Comparison of ENCODE assay signal across 30 cellular contexts in the genomic region with DNA sequence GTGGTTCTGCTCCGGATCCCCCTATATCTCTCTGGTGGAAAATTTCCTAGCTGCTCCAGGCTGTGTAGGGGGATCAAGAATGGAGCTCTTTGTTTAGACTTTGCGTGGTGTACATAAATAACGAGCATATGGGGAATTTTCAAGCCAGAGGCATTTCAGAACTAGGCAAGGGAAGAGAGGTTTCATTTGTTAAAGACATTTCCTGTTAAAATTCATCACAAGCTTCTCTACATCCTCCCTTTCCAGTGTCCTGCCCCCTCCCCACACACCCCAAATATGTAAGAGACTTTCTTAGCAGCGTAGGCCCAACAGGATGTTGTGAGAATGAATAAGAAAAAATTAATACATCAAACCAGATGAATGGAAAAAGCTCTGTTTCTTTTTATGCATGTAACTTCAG.
DNase-seq lines count a peak whose midpoint lies in the region; ATAC-seq and TF ChIP-seq lines count a peak whose summit lies in the region.
"Had no signal": no experiment of that assay in that cellular context is flagged by ENCODE, and none has a peak within 500 bp of the region (broad histone marks: within the 10 kb centered on the region; RNA-seq: fewer than 3 reads in every experiment).

No MANE protein-coding gene starts in this region.

- H3K4me1 Mint-ChIP-seq in activated CD8-positive, alpha-beta T cell treated with anti-CD3 and anti-CD28 coated beads for 36 hours (ENCODE audit: low read depth): peaks cover 9% of the 10 kb centered on the region
- no peaks in the 10 kb centered on the region for H3K4me1 Mint-ChIP-seq in activated CD8-positive, alpha-beta T cell treated with anti-CD3 and anti-CD28 coated beads, Interleukin-2, amount 10 ng/mL, durations not matched to agents 7 days and 5 days (ENCODE audit: low read depth)
- H3K4me1 Mint-ChIP-seq in nephron progenitor cell (peaks cover 28% of the 10 kb centered on the region), endothelial cell (ENCODE audit: unreplicated experiment) (peaks cover 8% of the 10 kb centered on the region)
- H3K4me1 Mint-ChIP-seq: central memory CD8-positive, alpha-beta T cell; naive B cell; stimulated activated memory B cell treated with anti-CD40 and anti-IgM and Interleukin-4, amounts not matched to agents 10 μg/mL and 1 μg/mL and 100 μg/mL, for 72 hours had no signal

- TF ChIP-seq CTCF in activated CD8-positive, alpha-beta T cell treated with anti-CD3 and anti-CD28 coated beads for 36 hours (IDR thresholded peaks at IDR 0.05): no peak
- TF ChIP-seq CTCF in Loucy (conservative IDR thresholded peaks at IDR 0.05; ENCODE audit: low read length) (no peak), nephron progenitor cell (IDR thresholded peaks at IDR 0.05) (no peak), endothelial cell (IDR thresholded peaks at IDR 0.05; ENCODE audit: unreplicated experiment) (no peak)

- CTCF ChIA-PET in activated CD8-positive, alpha-beta T cell treated with anti-CD3 and anti-CD28 coated beads for 36 hours (lab: Charles Lee): interaction anchor here (1.0 kb wide), 1 partner anchor 15 kb away, joined by 3 read pairs; no protein-coding TSS in a partner anchor
- CTCF ChIA-PET in activated CD8-positive, alpha-beta T cell treated with anti-CD3 and anti-CD28 coated beads, Interleukin-2, amount 10 ng/mL, durations not matched to agents 7 days and 5 days (lab: Charles Lee): interaction anchor here (1.1 kb wide), 1 partner anchor 14 kb away, joined by 3 read pairs; no protein-coding TSS in a partner anchor

- H3K9me3 Mint-ChIP-seq in activated CD8-positive, alpha-beta T cell treated with anti-CD3 and anti-CD28 coated beads for 36 hours: peaks cover 4% of the 10 kb centered on the region
- no peaks in the 10 kb centered on the region for H3K9me3 Mint-ChIP-seq in activated CD8-positive, alpha-beta T cell treated with anti-CD3 and anti-CD28 coated beads, Interleukin-2, amount 10 ng/mL, durations not matched to agents 7 days and 5 days (ENCODE audit: insufficient read depth)
- peaks cover 10% of the 10 kb centered on the region for H3K9me3 Mint-ChIP-seq in nephron progenitor cell
- no peaks in the 10 kb centered on the region for H3K9me3 Mint-ChIP-seq in endothelial cell (ENCODE audit: unreplicated experiment)
- H3K9me3 Mint-ChIP-seq: activated naive CD8-positive, alpha-beta T cell treated with anti-CD3 and anti-CD28 coated beads, Interleukin-2, amount 50 U/mL, for 24 hours; central memory CD8-positive, alpha-beta T cell; dendritic cell treated with granulocyte-macrophage colony-stimulating factor and Interleukin-4, amounts not matched to agents 40 ng/mL and 50 ng/mL, for 4 days had no signal

- H4K20me1 ChIP-seq in Loucy (ENCODE audit: insufficient read depth, low read length, poor library complexity, severe bottlenecking): no peaks in the 10 kb centered on the region

- no peak overlapping the region for H3K4me3 Mint-ChIP-seq in activated CD8-positive, alpha-beta T cell treated with anti-CD3 and anti-CD28 coated beads for 36 hours
- H3K4me3 Mint-ChIP-seq in activated CD8-positive, alpha-beta T cell treated with anti-CD3 and anti-CD28 coated beads, Interleukin-2, amount 10 ng/mL, durations not matched to agents 7 days and 5 days: no peak overlapping the region
- H3K4me3 Mint-ChIP-seq in nephron progenitor cell (no peak overlapping the region), endothelial cell (ENCODE audit: unreplicated experiment) (no peak overlapping the region)
- H3K4me3 Mint-ChIP-seq: activated naive CD8-positive, alpha-beta T cell treated with anti-CD3 and anti-CD28 coated beads, Interleukin-2, amount 50 U/mL, for 24 hours; central memory CD8-positive, alpha-beta T cell; dendritic cell treated with granulocyte-macrophage colony-stimulating factor and Interleukin-4, amounts not matched to agents 40 ng/mL and 50 ng/mL, for 4 days; naive B cell; stimulated activated memory B cell treated with anti-CD40 and anti-IgM and Interleukin-4, amounts not matched to agents 10 μg/mL and 1 μg/mL and 100 μg/mL, for 72 hours; T-helper 17 cell had no signal

- POLR2A ChIA-PET in activated CD8-positive, alpha-beta T cell treated with anti-CD3 and anti-CD28 coated beads for 36 hours (lab: Charles Lee): no interaction called here
- POLR2A ChIA-PET in activated CD8-positive, alpha-beta T cell treated with anti-CD3 and anti-CD28 coated beads, Interleukin-2, amount 10 ng/mL, durations not matched to agents 7 days and 5 days (lab: Charles Lee): no interaction called here

- no peaks in the 10 kb centered on the region for H3K27me3 ChIP-seq in Loucy (ENCODE audit: insufficient read depth, low read length, poor library complexity, severe bottlenecking)
- H3K27me3 ChIP-seq: BE2C, left lung, ovary, upper lobe of left lung had no signal

- no peaks in the 10 kb centered on the region for H3K9me2 ChIP-seq in Loucy (replicated peaks; ENCODE audit: low read depth, low read length)

- H2AFZ ChIP-seq in Loucy (ENCODE audit: low read length): peak overlapping the region; percentile 33; the same call in 1 of the 2 replicates

- no peak overlapping the region for H3K9ac ChIP-seq in Loucy (ENCODE audit: low read depth, low read length, poor library complexity, severe bottlenecking)

- no peaks in the 10 kb centered on the region for H3K79me2 ChIP-seq in Loucy (ENCODE audit: insufficient read depth, low read length)

- peaks cover 5% of the 10 kb centered on the region for H3K4me1 ChIP-seq in Loucy (ENCODE audit: insufficient read depth, low read length, poor library complexity, severe bottlenecking)
- H3K4me1 ChIP-seq: BE2C, HAP-1, left lung had no signal

- H3K4me3 ChIP-seq in Loucy (ENCODE audit: low read length, poor library complexity, severe bottlenecking): no peak overlapping the region
- H3K4me3 ChIP-seq: HAP-1, K562, left lung, ovary, SK-N-MC, upper lobe of left lung had no signal

- no peaks in the 10 kb centered on the region for H3F3A ChIP-seq in Loucy (ENCODE audit: low read depth)

- no peak for DNase-seq in activated CD8-positive, alpha-beta T cell treated with anti-CD3 and anti-CD28 coated beads for 36 hours
- DNase-seq in activated CD8-positive, alpha-beta T cell treated with anti-CD3 and anti-CD28 coated beads, Interleukin-2, amount 10 ng/mL, durations not matched to agents 7 days and 5 days: no peak
- peak; percentile 78 for DNase-seq in epidermal melanocyte (ENCODE audit: insufficient read length, low spot score)
- DNase-seq in nephron progenitor cell: no peak
- DNase-seq in DMS153 treated with DMSO at 0.1 percent for 48 hours (lab: John Stamatoyannopoulos, UW; ENCODE audit: unreplicated experiment): no peak
- DNase-seq in NCI-H1436 (lab: John Stamatoyannopoulos, UW): no peak
- DNase-seq in endothelial cell (ENCODE audit: low spot score): no peak
- DNase-seq: activated CD4-positive, alpha-beta T cell treated with anti-CD3 and anti-CD28 coated beads for 4 hours; activated CD8-positive, alpha-beta memory T cell treated with anti-CD3 and anti-CD28 coated beads, Interleukin-2, amount 50 U/mL, for 4 hours; activated effector memory CD4-positive, alpha-beta T cell treated with Interleukin-2 at 50 U/mL for 16 hours; activated naive CD8-positive, alpha-beta T cell treated with anti-CD3 and anti-CD28 coated beads, Interleukin-2, amount 50 U/mL, for 24 hours; BE2C; GF-D8; naive B cell; NCI-H1105 treated with DMSO at 0.1 percent for 48 hours; NCI-H2081; NCI-H446; ovary; RPMI8226; stimulated activated CD4-positive, alpha-beta T cell treated with anti-CD3 and anti-CD28 coated beads, Interleukin-4, amount 100 ng/mL, for 1 hour; T-helper 17 cell had no signal

- no peak for ATAC-seq in activated CD8-positive, alpha-beta T cell treated with anti-CD3 and anti-CD28 coated beads for 36 hours
- no peak for ATAC-seq in activated CD8-positive, alpha-beta T cell treated with anti-CD3 and anti-CD28 coated beads, Interleukin-2, amount 10 ng/mL, durations not matched to agents 7 days and 5 days
- ATAC-seq: activated naive CD8-positive, alpha-beta T cell treated with anti-CD3 and anti-CD28 coated beads, Interleukin-2, amount 50 U/mL, for 24 hours; K562; stimulated activated memory B cell treated with anti-CD40 and anti-IgM and Interleukin-4, amounts not matched to agents 10 μg/mL and 1 μg/mL and 100 μg/mL, for 72 hours; T-helper 17 cell had no signal

- H3K27ac Mint-ChIP-seq in activated CD8-positive, alpha-beta T cell treated with anti-CD3 and anti-CD28 coated beads for 36 hours: peak overlapping the region; percentile 9
- H3K27ac Mint-ChIP-seq in activated CD8-positive, alpha-beta T cell treated with anti-CD3 and anti-CD28 coated beads, Interleukin-2, amount 10 ng/mL, durations not matched to agents 7 days and 5 days: no peak overlapping the region
- H3K27ac Mint-ChIP-seq in nephron progenitor cell (peak overlapping the region; percentile 34), endothelial cell (ENCODE audit: unreplicated experiment) (no peak overlapping the region)
- H3K27ac Mint-ChIP-seq: activated naive CD8-positive, alpha-beta T cell treated with anti-CD3 and anti-CD28 coated beads, Interleukin-2, amount 50 U/mL, for 24 hours; dendritic cell treated with granulocyte-macrophage colony-stimulating factor and Interleukin-4, amounts not matched to agents 40 ng/mL and 50 ng/mL, for 4 days; naive B cell; stimulated activated memory B cell treated with anti-CD40 and anti-IgM and Interleukin-4, amounts not matched to agents 10 μg/mL and 1 μg/mL and 100 μg/mL, for 72 hours; T-helper 17 cell had no signal

- H3K9me3 ChIP-seq in Loucy (ENCODE audit: insufficient read depth, low read depth, low read length): no peaks in the 10 kb centered on the region
- H3K9me3 ChIP-seq: BE2C, HAP-1, left lung, ovary, upper lobe of left lung had no signal

- intact Hi-C loops in activated CD8-positive, alpha-beta T cell treated with anti-CD3 and anti-CD28 coated beads for 36 hours (cut with micrococcal nuclease): no loop called here

- no peaks in the 10 kb centered on the region for H3K36me3 Mint-ChIP-seq in activated CD8-positive, alpha-beta T cell treated with anti-CD3 and anti-CD28 coated beads for 36 hours (ENCODE audit: low read depth)
- no peaks in the 10 kb centered on the region for H3K36me3 Mint-ChIP-seq in activated CD8-positive, alpha-beta T cell treated with anti-CD3 and anti-CD28 coated beads, Interleukin-2, amount 10 ng/mL, durations not matched to agents 7 days and 5 days (ENCODE audit: low read depth)
- H3K36me3 Mint-ChIP-seq in nephron progenitor cell (ENCODE audit: low read depth): no peaks in the 10 kb centered on the region
- H3K36me3 Mint-ChIP-seq in endothelial cell (ENCODE audit: low read depth, unreplicated experiment): no peaks in the 10 kb centered on the region
- H3K36me3 Mint-ChIP-seq: naive B cell; stimulated activated memory B cell treated with anti-CD40 and anti-IgM and Interleukin-4, amounts not matched to agents 10 μg/mL and 1 μg/mL and 100 μg/mL, for 72 hours had no signal

- H3K27me3 Mint-ChIP-seq in activated CD8-positive, alpha-beta T cell treated with anti-CD3 and anti-CD28 coated beads for 36 hours: no peaks in the 10 kb centered on the region
- H3K27me3 Mint-ChIP-seq in activated CD8-positive, alpha-beta T cell treated with anti-CD3 and anti-CD28 coated beads, Interleukin-2, amount 10 ng/mL, durations not matched to agents 7 days and 5 days (ENCODE audit: low read depth): peaks cover 3% of the 10 kb centered on the region
- H3K27me3 Mint-ChIP-seq in nephron progenitor cell (ENCODE audit: low read depth, poor library complexity) (peaks cover 4% of the 10 kb centered on the region), endothelial cell (ENCODE audit: unreplicated experiment) (peaks cover 3% of the 10 kb centered on the region)
- H3K27me3 Mint-ChIP-seq: activated naive CD8-positive, alpha-beta T cell treated with anti-CD3 and anti-CD28 coated beads, Interleukin-2, amount 50 U/mL, for 24 hours; dendritic cell treated with granulocyte-macrophage colony-stimulating factor and Interleukin-4, amounts not matched to agents 40 ng/mL and 50 ng/mL, for 4 days; naive B cell had no signal

- no peak overlapping the region for H3K4me2 ChIP-seq in Loucy (ENCODE audit: low read depth, low read length, poor library complexity, severe bottlenecking)

- H3K36me3 ChIP-seq in Loucy (ENCODE audit: insufficient read depth, low read length): no peaks in the 10 kb centered on the region
- H3K36me3 ChIP-seq: BE2C, HAP-1, left lung, ovary, upper lobe of left lung had no signal

Comparison
In these comparisons a context has a peak if more than half of its experiments do, and no peak if none do; other contexts are left out.
1. H3K27ac Mint-ChIP-seq: peak in activated CD8-positive, alpha-beta T cell treated with anti-CD3 and anti-CD28 coated beads for 36 hours (single experiment) and nephron progenitor cell (single experiment); none in activated CD8-positive, alpha-beta T cell treated with anti-CD3 and anti-CD28 coated beads, Interleukin-2, amount 10 ng/mL, durations not matched to agents 7 days and 5 days (single experiment) and endothelial cell (single experiment).